ENCODE assay signal across 1 cellular context in genomic region chr1:116501041-116501869, GRCh38.
TF ChIP-seq lines count a peak whose summit lies in the region.

No MANE protein-coding gene starts in this region.

TF ChIP-seq in K562, 482 proteins besides CTCF, POLR2A, EP300 and RAD21 (continued from another document):
- TF ChIP-seq CBFA2T3 (IDR thresholded peaks at IDR 0.05), result peak; percentile 82
- TF ChIP-seq CREB1 (IDR thresholded peaks at IDR 0.05), result peak; percentile 75
- TF ChIP-seq CREB1 (CRISPR knock-in tag; IDR thresholded peaks at IDR 0.05), result peak; percentile 32; the same call in 1 of the 2 replicates
- peak; percentile 83 for TF ChIP-seq ATF3 (IDR thresholded peaks at IDR 0.05)
- TF ChIP-seq ATF3 (CRISPR knock-in tag; conservative IDR thresholded peaks at IDR 0.05), result no peak
- no peak for TF ChIP-seq BRF1 (IDR thresholded peaks at IDR 0.05; ENCODE audit: borderline replicate concordance, extremely low read depth, insufficient read length)
- TF ChIP-seq JUN (IDR thresholded peaks at IDR 0.05; ENCODE audit: borderline replicate concordance, low read depth, low read length), result no peak
- no peak for TF ChIP-seq JUN (CRISPR knock-in tag; IDR thresholded peaks at IDR 0.05; ENCODE audit: borderline replicate concordance)
- peak; percentile 23 to 33; a peak in 2 of 4 replicates for TF ChIP-seq TRIM24 (IDR thresholded peaks at IDR 0.05)
- TF ChIP-seq, protein P1, sequence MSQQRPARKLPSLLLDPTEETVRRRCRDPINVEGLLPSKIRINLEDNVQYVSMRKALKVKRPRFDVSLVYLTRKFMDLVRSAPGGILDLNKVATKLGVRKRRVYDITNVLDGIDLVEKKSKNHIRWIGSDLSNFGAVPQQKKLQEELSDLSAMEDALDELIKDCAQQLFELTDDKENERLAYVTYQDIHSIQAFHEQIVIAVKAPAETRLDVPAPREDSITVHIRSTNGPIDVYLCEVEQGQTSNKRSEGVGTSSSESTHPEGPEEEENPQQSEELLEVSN (IDR thresholded peaks at IDR 0.05; ENCODE audit: borderline replicate concordance in 1 of 2, extremely low read depth in 1 of 2, insufficient read depth in 1 of 2, insufficient read length in 1 of 2, low read depth in 1 of 2, low read length in 1 of 2, poor library complexity in 1 of 2, severe bottlenecking in 1 of 2), result peak in 1 of 2 experiments; percentile 17
- TF ChIP-seq TCF3 (CRISPR knock-in tag; IDR thresholded peaks at IDR 0.05), result peak; percentile 60
- TF ChIP-seq NFIC (IDR thresholded peaks at IDR 0.05), result 0 out of 2 replicates have a peak, but pooled peaks have one; percentile 7
- no peak for TF ChIP-seq ATF1 (CRISPR knock-in tag; IDR thresholded peaks at IDR 0.05)
- TF ChIP-seq ATF1 (tag; IDR thresholded peaks at IDR 0.05), result peak; percentile 76
- peak; percentile 39 for TF ChIP-seq ARID1B (IDR thresholded peaks at IDR 0.05)
- 0 out of 2 replicates have a peak, but pooled peaks have one; percentile 12 for TF ChIP-seq HLTF (IDR thresholded peaks at IDR 0.05)
- 0 out of 2 replicates have a peak, but pooled peaks have one; percentile 40 for TF ChIP-seq CREB3 (tag; conservative IDR thresholded peaks at IDR 0.05; ENCODE audit: low read depth)
- TF ChIP-seq DPF2 (IDR thresholded peaks at IDR 0.05), result peak; percentile 43; the same call in 1 of the 2 replicates
- TF ChIP-seq BHLHE40 (IDR thresholded peaks at IDR 0.05; ENCODE audit: low read length), result peak; percentile 88
- 0 out of 2 replicates have a peak, but pooled peaks have one; percentile 26 for TF ChIP-seq MTA3 (IDR thresholded peaks at IDR 0.05; ENCODE audit: borderline replicate concordance)
- TF ChIP-seq, protein P2, sequence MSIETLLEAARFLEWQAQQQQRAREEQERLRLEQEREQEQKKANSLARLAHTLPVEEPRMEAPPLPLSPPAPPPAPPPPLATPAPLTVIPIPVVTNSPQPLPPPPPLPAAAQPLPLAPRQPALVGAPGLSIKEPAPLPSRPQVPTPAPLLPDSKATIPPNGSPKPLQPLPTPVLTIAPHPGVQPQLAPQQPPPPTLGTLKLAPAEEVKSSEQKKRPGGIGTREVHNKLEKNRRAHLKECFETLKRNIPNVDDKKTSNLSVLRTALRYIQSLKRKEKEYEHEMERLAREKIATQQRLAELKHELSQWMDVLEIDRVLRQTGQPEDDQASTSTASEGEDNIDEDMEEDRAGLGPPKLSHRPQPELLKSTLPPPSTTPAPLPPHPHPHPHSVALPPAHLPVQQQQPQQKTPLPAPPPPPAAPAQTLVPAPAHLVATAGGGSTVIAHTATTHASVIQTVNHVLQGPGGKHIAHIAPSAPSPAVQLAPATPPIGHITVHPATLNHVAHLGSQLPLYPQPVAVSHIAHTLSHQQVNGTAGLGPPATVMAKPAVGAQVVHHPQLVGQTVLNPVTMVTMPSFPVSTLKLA (conservative IDR thresholded peaks at IDR 0.05), result peak in 1 of 2 experiments; percentile 40; a peak in 1 of 4 replicates
- TF ChIP-seq, protein P3, sequence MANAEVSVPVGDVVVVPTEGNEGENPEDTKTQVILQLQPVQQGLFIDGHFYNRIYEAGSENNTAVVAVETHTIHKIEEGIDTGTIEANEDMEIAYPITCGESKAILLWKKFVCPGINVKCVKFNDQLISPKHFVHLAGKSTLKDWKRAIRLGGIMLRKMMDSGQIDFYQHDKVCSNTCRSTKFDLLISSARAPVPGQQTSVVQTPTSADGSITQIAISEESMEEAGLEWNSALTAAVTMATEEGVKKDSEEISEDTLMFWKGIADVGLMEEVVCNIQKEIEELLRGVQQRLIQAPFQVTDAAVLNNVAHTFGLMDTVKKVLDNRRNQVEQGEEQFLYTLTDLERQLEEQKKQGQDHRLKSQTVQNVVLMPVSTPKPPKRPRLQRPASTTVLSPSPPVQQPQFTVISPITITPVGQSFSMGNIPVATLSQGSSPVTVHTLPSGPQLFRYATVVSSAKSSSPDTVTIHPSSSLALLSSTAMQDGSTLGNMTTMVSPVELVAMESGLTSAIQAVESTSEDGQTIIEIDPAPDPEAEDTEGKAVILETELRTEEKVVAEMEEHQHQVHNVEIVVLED (CRISPR knock-in tag; IDR thresholded peaks at IDR 0.05), result no peak
- 0 out of 2 replicates have a peak, but pooled peaks have one; percentile 22 for TF ChIP-seq NFRKB (IDR thresholded peaks at IDR 0.05; ENCODE audit: low read depth)
- TF ChIP-seq TAL1 (IDR thresholded peaks at IDR 0.05), result peak; percentile 38; the same call in 1 of the 2 replicates
- no peak for TF ChIP-seq KDM1A (IDR thresholded peaks at IDR 0.05)
- no peak for TF ChIP-seq ZBTB33 (CRISPR knock-in tag; IDR thresholded peaks at IDR 0.05)
- TF ChIP-seq CBFA2T2 (conservative IDR thresholded peaks at IDR 0.05), result peak; percentile 70
- TF ChIP-seq ZNF75A (CRISPR knock-in tag; IDR thresholded peaks at IDR 0.05), result no peak
- TF ChIP-seq ARNT (IDR thresholded peaks at IDR 0.05), result no peak
- peak; percentile 80; the same call in 1 of the 2 replicates for TF ChIP-seq ATF7 (IDR thresholded peaks at IDR 0.05)
- TF ChIP-seq ZKSCAN3 (CRISPR knock-in tag; IDR thresholded peaks at IDR 0.05), result no peak
- TF ChIP-seq NCOR1 (IDR thresholded peaks at IDR 0.05), result peak; percentile 60; the same call in 1 of the 2 replicates
- TF ChIP-seq, protein P4, sequence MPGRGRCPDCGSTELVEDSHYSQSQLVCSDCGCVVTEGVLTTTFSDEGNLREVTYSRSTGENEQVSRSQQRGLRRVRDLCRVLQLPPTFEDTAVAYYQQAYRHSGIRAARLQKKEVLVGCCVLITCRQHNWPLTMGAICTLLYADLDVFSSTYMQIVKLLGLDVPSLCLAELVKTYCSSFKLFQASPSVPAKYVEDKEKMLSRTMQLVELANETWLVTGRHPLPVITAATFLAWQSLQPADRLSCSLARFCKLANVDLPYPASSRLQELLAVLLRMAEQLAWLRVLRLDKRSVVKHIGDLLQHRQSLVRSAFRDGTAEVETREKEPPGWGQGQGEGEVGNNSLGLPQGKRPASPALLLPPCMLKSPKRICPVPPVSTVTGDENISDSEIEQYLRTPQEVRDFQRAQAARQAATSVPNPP (IDR thresholded peaks at IDR 0.05; ENCODE audit: borderline replicate concordance, insufficient read depth, insufficient read length), result no peak
- 0 out of 2 replicates have a peak, but pooled peaks have one; percentile 24 for TF ChIP-seq MBD2 (IDR thresholded peaks at IDR 0.05; ENCODE audit: borderline replicate concordance, low read depth)
- TF ChIP-seq STAT5A (IDR thresholded peaks at IDR 0.05; ENCODE audit: borderline replicate concordance, low read length), result peak; percentile 13; the same call in 1 of the 2 replicates
- TF ChIP-seq FOSL1 (tag; conservative IDR thresholded peaks at IDR 0.05), result peak; percentile 39; the same call in 1 of the 2 replicates
- no peak for TF ChIP-seq KLF6 (CRISPR knock-in tag; IDR thresholded peaks at IDR 0.05; ENCODE audit: borderline replicate concordance)
- no peak for TF ChIP-seq YBX1 (IDR thresholded peaks at IDR 0.05)
- no peak for TF ChIP-seq MITF (IDR thresholded peaks at IDR 0.05)
- peak; percentile 39; the same call in 1 of the 2 replicates for TF ChIP-seq MXI1 (IDR thresholded peaks at IDR 0.05; ENCODE audit: low read depth, low read length)
- TF ChIP-seq HMBOX1 (IDR thresholded peaks at IDR 0.05), result peak; percentile 46; the same call in 1 of the 2 replicates
- TF ChIP-seq ARHGAP35 (IDR thresholded peaks at IDR 0.05; ENCODE audit: partially characterized antibody), result no peak
- TF ChIP-seq JUND (IDR thresholded peaks at IDR 0.05; ENCODE audit: borderline replicate concordance, low read depth, low read length), result no peak
- peak; percentile 69; the same call in 1 of the 3 replicates for TF ChIP-seq JUND (tag; IDR thresholded peaks at IDR 0.05; ENCODE audit: borderline replicate concordance, low read depth, low read length)
- no peak for TF ChIP-seq RFX1 (IDR thresholded peaks at IDR 0.05)
- TF ChIP-seq, protein P5, sequence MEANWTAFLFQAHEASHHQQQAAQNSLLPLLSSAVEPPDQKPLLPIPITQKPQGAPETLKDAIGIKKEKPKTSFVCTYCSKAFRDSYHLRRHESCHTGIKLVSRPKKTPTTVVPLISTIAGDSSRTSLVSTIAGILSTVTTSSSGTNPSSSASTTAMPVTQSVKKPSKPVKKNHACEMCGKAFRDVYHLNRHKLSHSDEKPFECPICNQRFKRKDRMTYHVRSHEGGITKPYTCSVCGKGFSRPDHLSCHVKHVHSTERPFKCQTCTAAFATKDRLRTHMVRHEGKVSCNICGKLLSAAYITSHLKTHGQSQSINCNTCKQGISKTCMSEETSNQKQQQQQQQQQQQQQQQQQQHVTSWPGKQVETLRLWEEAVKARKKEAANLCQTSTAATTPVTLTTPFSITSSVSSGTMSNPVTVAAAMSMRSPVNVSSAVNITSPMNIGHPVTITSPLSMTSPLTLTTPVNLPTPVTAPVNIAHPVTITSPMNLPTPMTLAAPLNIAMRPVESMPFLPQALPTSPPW (CRISPR knock-in tag; IDR thresholded peaks at IDR 0.05), result peak; percentile 18; the same call in 1 of the 2 replicates
- TF ChIP-seq CREM (IDR thresholded peaks at IDR 0.05; ENCODE audit: low read depth), result peak; percentile 63
- TF ChIP-seq SP1 (CRISPR knock-in tag; IDR thresholded peaks at IDR 0.05), result no peak
